In the genomic region with DNA sequence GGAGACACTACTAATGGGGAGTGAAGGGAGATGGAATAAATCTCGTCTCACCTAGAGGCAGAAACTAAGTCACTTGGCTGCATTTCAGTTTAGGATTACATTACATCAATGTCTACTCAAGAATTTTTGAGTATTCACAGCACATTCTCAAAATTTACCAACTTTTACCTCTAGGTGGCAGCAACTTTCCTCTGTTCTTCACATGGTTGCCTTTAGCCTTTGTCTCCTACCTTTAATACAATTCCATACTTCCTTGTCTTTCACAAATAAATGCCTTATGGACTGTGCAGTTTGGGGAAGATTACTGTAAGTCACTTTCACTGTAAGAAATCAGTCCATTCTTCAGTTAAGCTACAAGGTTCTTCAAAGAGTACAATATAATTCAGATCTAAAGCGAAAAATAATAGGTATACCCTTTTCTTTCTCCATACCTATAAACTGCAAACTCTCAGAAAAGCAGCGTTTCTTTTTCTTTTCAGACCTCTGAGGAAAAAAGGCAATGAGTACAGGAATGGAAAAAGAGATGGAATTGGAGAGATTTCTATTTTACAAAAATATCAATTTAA, we compare ENCODE assay signal across 9 cellular contexts.
A peak's percentile ranks its signal among the peaks of the same experiment; 100 is the strongest.
DNase-seq lines count a peak whose midpoint lies in the region; FAIRE-seq and TF ChIP-seq lines count a peak whose summit lies in the region.
"Had no signal": no experiment of that assay in that cellular context is flagged by ENCODE, and none has a peak within 500 bp of the region (broad histone marks: within the 10 kb centered on the region; RNA-seq: fewer than 3 reads in every experiment).

No MANE protein-coding gene starts in this region.

- POLR2A ChIA-PET in HEK293 (lab: Yijun Ruan, JAX): no interaction called here

- H3K4me1 ChIP-seq in HEK293 (ENCODE audit: control insufficient read depth, insufficient read depth, low read length) (no peaks in the 10 kb centered on the region), esophagus squamous epithelium (peaks cover 0 to 9% (median 0%) of the 10 kb centered on the region in 3 donors)

- H3K36me3 ChIP-seq in HEK293 (ENCODE audit: control insufficient read depth in 2 of 2, insufficient read depth in 1 of 2, low read length in 2 of 2) (no peaks in the 10 kb centered on the region), esophagus squamous epithelium (no peaks in the 10 kb centered on the region)

- no peak overlapping the region for H3K27ac Mint-ChIP-seq in nephron progenitor cell

- H3K36me3 Mint-ChIP-seq in nephron progenitor cell (ENCODE audit: low read depth): peaks cover 18% of the 10 kb centered on the region

- no peak overlapping the region for H3K4me3 ChIP-seq in HEK293 (ENCODE audit: low read depth, low read length)
- no peak overlapping the region for H3K4me3 ChIP-seq in esophagus squamous epithelium

- DNase-seq in NCI-H1092 treated with DMSO at 0.1 percent for 48 hours (lab: John Stamatoyannopoulos, UW): peak; percentile 88
- DNase-seq in SKM-1 treated with dmso at 0.1 percent for 144 hours (lab: John Stamatoyannopoulos, UW; ENCODE audit: unreplicated experiment): peak; percentile 40
- no peak for DNase-seq in esophagus squamous epithelium (lab: John Stamatoyannopoulos, UW)
- peak; percentile 30 for DNase-seq in nephron progenitor cell
- no peak for DNase-seq in stimulated activated CD4-positive, alpha-beta T cell treated with anti-CD3 and anti-CD28 coated beads, Interleukin-1b, Interleukin-23, amount 100 ng/mL, for 48 hours

- H3K9me3 ChIP-seq in HEK293 (ENCODE audit: control insufficient read depth, insufficient read depth, low read depth, low read length) (no peaks in the 10 kb centered on the region), esophagus squamous epithelium (no peaks in the 10 kb centered on the region)

- TF ChIP-seq CTCF in 22Rv1 (IDR thresholded peaks at IDR 0.05): peak; percentile 78
- no peak; the same call in 1 of the 2 replicates for TF ChIP-seq CTCF in HEK293 (tag by site-specific recombination; IDR thresholded peaks at IDR 0.05)
- TF ChIP-seq CTCF in esophagus squamous epithelium (IDR thresholded peaks at IDR 0.05): peak; percentile 23 to 75 (median 56)
- TF ChIP-seq CTCF in nephron progenitor cell (IDR thresholded peaks at IDR 0.05): peak; percentile 76

- intact Hi-C loops in esophagus squamous epithelium (cut with DNase I): no loop called here

- 54 to 56% methylated on average over 3 of the region's 3 CpGs for WGBS in esophagus squamous epithelium, 2 donors

- no peaks in the 10 kb centered on the region for H3K9me3 Mint-ChIP-seq in nephron progenitor cell

- no peak overlapping the region for H3K4me3 Mint-ChIP-seq in nephron progenitor cell

- no peaks in the 10 kb centered on the region for H3K27me3 ChIP-seq in esophagus squamous epithelium

- peak; percentile 87 for FAIRE-seq in G401.6 (lab: Jason Lieb, UNC)

- no peak for TF ChIP-seq POLR2A in esophagus squamous epithelium (IDR thresholded peaks at IDR 0.05)

- no peak overlapping the region for H3K27ac ChIP-seq in 22Rv1
- no peak overlapping the region for H3K27ac ChIP-seq in HEK293 (ENCODE audit: extremely low read depth, low read depth, low read length)
- H3K27ac ChIP-seq in esophagus squamous epithelium: no peak overlapping the region
- H3K27ac ChIP-seq: HL-60 had no signal

- CTCF ChIA-PET in HEK293 (lab: Yijun Ruan, JAX): interaction anchor here (0.6 to 1.0 kb wide), 11 partner anchors 9 to 1564 kb away, joined by 3 to 5 read pairs (median 3); no protein-coding TSS in a partner anchor

- H3K4me1 Mint-ChIP-seq in nephron progenitor cell: peaks cover 6% of the 10 kb centered on the region

- H3K27me3 Mint-ChIP-seq in nephron progenitor cell (ENCODE audit: low read depth, poor library complexity): no peaks in the 10 kb centered on the region

TF ChIP-seq in HEK293, 187 proteins besides CTCF, POLR2A, EP300 and RAD21:
- TF ChIP-seq, protein P1, sequence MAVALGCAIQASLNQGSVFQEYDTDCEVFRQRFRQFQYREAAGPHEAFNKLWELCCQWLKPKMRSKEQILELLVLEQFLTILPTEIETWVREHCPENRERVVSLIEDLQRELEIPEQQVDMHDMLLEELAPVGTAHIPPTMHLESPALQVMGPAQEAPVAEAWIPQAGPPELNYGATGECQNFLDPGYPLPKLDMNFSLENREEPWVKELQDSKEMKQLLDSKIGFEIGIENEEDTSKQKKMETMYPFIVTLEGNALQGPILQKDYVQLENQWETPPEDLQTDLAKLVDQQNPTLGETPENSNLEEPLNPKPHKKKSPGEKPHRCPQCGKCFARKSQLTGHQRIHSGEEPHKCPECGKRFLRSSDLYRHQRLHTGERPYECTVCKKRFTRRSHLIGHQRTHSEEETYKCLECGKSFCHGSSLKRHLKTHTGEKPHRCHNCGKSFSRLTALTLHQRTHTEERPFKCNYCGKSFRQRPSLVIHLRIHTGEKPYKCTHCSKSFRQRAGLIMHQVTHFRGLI (tag by site-specific recombination; IDR thresholded peaks at IDR 0.05): no peak
- TF ChIP-seq ZNF654 (tag by site-specific recombination; IDR thresholded peaks at IDR 0.05; ENCODE audit: low read depth): peak; percentile 77

Comparison
In these comparisons a context has a peak if more than half of its experiments do, and no peak if none do; other contexts are left out.
1. DNase-seq: peak in NCI-H1092 treated with DMSO at 0.1 percent for 48 hours (single experiment), SKM-1 treated with dmso at 0.1 percent for 144 hours (single experiment) and nephron progenitor cell (single experiment); none in esophagus squamous epithelium (single experiment) and stimulated activated CD4-positive, alpha-beta T cell treated with anti-CD3 and anti-CD28 coated beads, Interleukin-1b, Interleukin-23, amount 100 ng/mL, for 48 hours (single experiment).